In genomic region chr1:40073062-40073461, GRCh38 we compare ENCODE assay signal across 20 cellular contexts. TPM values are rescaled to one million over a fixed set of nuclear protein-coding genes. Genes with fewer than 3 reads are reported as not detected.
DNase-seq lines count a peak whose midpoint lies in the region; ATAC-seq, FAIRE-seq and TF ChIP-seq lines count a peak whose summit lies in the region.
"Had no signal": no experiment of that assay in that cellular context is flagged by ENCODE, and none has a peak within 500 bp of the region (broad histone marks: within the 10 kb centered on the region; RNA-seq: fewer than 3 reads in every experiment).

No MANE protein-coding gene starts in this region.

- H3K27ac Mint-ChIP-seq in MCF 10A (ENCODE audit: low read depth, unreplicated experiment): no peak overlapping the region
- H3K27ac Mint-ChIP-seq in central memory CD8-positive, alpha-beta T cell (ENCODE audit: low read depth): peak overlapping the region; percentile 16
- H3K27ac Mint-ChIP-seq: mesothelial cell of epicardium, neural progenitor cell had no signal

- H3K27me3 Mint-ChIP-seq in MCF 10A (ENCODE audit: insufficient read depth, unreplicated experiment): no peaks in the 10 kb centered on the region
- H3K27me3 Mint-ChIP-seq in central memory CD8-positive, alpha-beta T cell: no peaks in the 10 kb centered on the region

- H3K36me3 Mint-ChIP-seq in MCF 10A (ENCODE audit: insufficient read depth, unreplicated experiment): peaks cover 78% of the 10 kb centered on the region
- H3K36me3 Mint-ChIP-seq in central memory CD8-positive, alpha-beta T cell (ENCODE audit: insufficient read depth): peaks cover 61% of the 10 kb centered on the region

- POLR2A ChIA-PET in MCF 10A (lab: Yijun Ruan, JAX) (interaction anchor here (0.9 kb wide), 1 partner anchor 13 kb away, joined by 3 read pairs; no protein-coding TSS in a partner anchor), OCI-LY7 (lab: Charles Lee) (no interaction called here)

- no peaks in the 10 kb centered on the region for H3K27me3 ChIP-seq in breast epithelium
- no peaks in the 10 kb centered on the region for H3K27me3 ChIP-seq in thymus (ENCODE audit: control insufficient read depth, insufficient read depth)
- no peaks in the 10 kb centered on the region for H3K27me3 ChIP-seq in pancreas
- H3K27me3 ChIP-seq: ascending aorta, neural progenitor cell, Peyer's patch, SJSA1 had no signal

- no peak overlapping the region for H3K4me3 Mint-ChIP-seq in MCF 10A (ENCODE audit: unreplicated experiment)
- H3K4me3 Mint-ChIP-seq in central memory CD8-positive, alpha-beta T cell: no peak overlapping the region
- H3K4me3 Mint-ChIP-seq: H9, mesothelial cell of epicardium, neural progenitor cell, WTC11 had no signal

- no peak for TF ChIP-seq POLR2A in breast epithelium (IDR thresholded peaks at IDR 0.05)

- no peak for ATAC-seq in central memory CD8-positive, alpha-beta T cell (replicated peaks; ENCODE audit: extremely low read depth, poor library complexity, severe bottlenecking)
- ATAC-seq in GM18868 (IDR thresholded peaks at IDR 0.05; ENCODE audit: unreplicated experiment) (no peak), pancreas (no peak)
- ATAC-seq: WTC11 had no signal

- CTCF ChIA-PET in MCF 10A (lab: Yijun Ruan, JAX) (no interaction called here), OCI-LY7 (lab: Charles Lee; ENCODE audit: unreplicated experiment) (no interaction called here)

- H3K36me3 ChIP-seq in breast epithelium (no peaks in the 10 kb centered on the region), OCI-LY7 (ENCODE audit: insufficient read depth, low read length) (peaks cover 96% of the 10 kb centered on the region), thymus (ENCODE audit: control insufficient read depth, insufficient read depth) (peaks cover 61% of the 10 kb centered on the region), pancreas (peaks cover 0 to 66% (median 32%) of the 10 kb centered on the region in 3 donors)
- H3K36me3 ChIP-seq: neural progenitor cell had no signal

- H3K27ac ChIP-seq in breast epithelium (no peak overlapping the region), OCI-LY7 (ENCODE audit: low read depth, low read length, poor library complexity, severe bottlenecking) (no peak overlapping the region), thymus (ENCODE audit: low read depth) (peak overlapping the region; percentile 31), pancreas (no peak overlapping the region)
- H3K27ac ChIP-seq: ascending aorta, neural progenitor cell, Peyer's patch, SJSA1 had no signal

- no peak overlapping the region for H2AFZ ChIP-seq in OCI-LY7 (ENCODE audit: low read length)
- H2AFZ ChIP-seq: neural progenitor cell had no signal

- 93% methylated on average over 4 of the region's 4 CpGs for WGBS in thymus
- 87 to 92% methylated on average over 4 of the region's 4 CpGs for WGBS in pancreas, 2 donors

- DNase-seq in MCF 10A (ENCODE audit: unreplicated experiment) (no peak), breast epithelium (ENCODE audit: low spot score in 2 of 2) (no peak), OCI-LY7 (ENCODE audit: low spot score) (no peak), DMS53 treated with DMSO at 0.1 percent for 48 hours (lab: John Stamatoyannopoulos, UW; ENCODE audit: unreplicated experiment) (no peak), pancreas (no peak)
- DNase-seq in central memory CD8-positive, alpha-beta T cell (ENCODE audit: low spot score in 2 of 2): no peak
- DNase-seq: activated effector memory CD4-positive, alpha-beta T cell treated with anti-CD3 and anti-CD28 coated beads, Interleukin-2, amount 50 U/mL, for 16 hours; effector CD8-positive, alpha-beta T cell; H9; NCI-H187; NCI-H226; Peyer's patch; stimulated activated CD8-positive, alpha-beta memory T cell treated with anti-CD3 and anti-CD28 coated beads, Interleukin-4, amount 100 ng/mL, for 48 hours had no signal

- H3K4me1 Mint-ChIP-seq in MCF 10A (ENCODE audit: insufficient read depth, unreplicated experiment): peaks cover 13% of the 10 kb centered on the region
- peaks cover 5% of the 10 kb centered on the region for H3K4me1 Mint-ChIP-seq in central memory CD8-positive, alpha-beta T cell
- H3K4me1 Mint-ChIP-seq: H9, mesothelial cell of epicardium, neural progenitor cell, WTC11 had no signal

- intact Hi-C loops in MCF 10A (cut with micrococcal nuclease): no loop called here
- intact Hi-C loops in breast epithelium (cut with DNase I; ENCODE audit: low total_unique reads): loop anchor here (5.0 kb wide), 1 partner anchor 441 kb away; no protein-coding TSS in a partner anchor
- intact Hi-C loops in OCI-LY7 (cut with micrococcal nuclease; ENCODE audit: unreplicated experiment): no loop called here
- intact Hi-C loops in pancreas (cut with DNase I): no loop called here

- H3K4me1 ChIP-seq in breast epithelium (no peaks in the 10 kb centered on the region), OCI-LY7 (ENCODE audit: insufficient read depth, low read length, poor library complexity, severe bottlenecking) (no peaks in the 10 kb centered on the region), thymus (ENCODE audit: control insufficient read depth, insufficient read depth, low read length) (peaks cover 3% of the 10 kb centered on the region), pancreas (no peaks in the 10 kb centered on the region)
- H3K4me1 ChIP-seq: ascending aorta, neural progenitor cell had no signal

- no peaks in the 10 kb centered on the region for H3K9me3 Mint-ChIP-seq in MCF 10A (ENCODE audit: unreplicated experiment)
- H3K9me3 Mint-ChIP-seq in central memory CD8-positive, alpha-beta T cell: no peaks in the 10 kb centered on the region
- H3K9me3 Mint-ChIP-seq: H9, mesothelial cell of epicardium, neural progenitor cell, WTC11 had no signal

- H3K4me3 ChIP-seq in breast epithelium (no peak overlapping the region), OCI-LY7 (ENCODE audit: low read depth, low read length, poor library complexity, severe bottlenecking) (no peak overlapping the region), thymus (ENCODE audit: low read length) (no peak overlapping the region), pancreas (no peak overlapping the region)
- H3K4me3 ChIP-seq: ascending aorta, neural progenitor cell, Peyer's patch, SJSA1 had no signal

- no peaks in the 10 kb centered on the region for H3K9me3 ChIP-seq in breast epithelium
- no peaks in the 10 kb centered on the region for H3K9me3 ChIP-seq in OCI-LY7 (ENCODE audit: low read length)
- H3K9me3 ChIP-seq in thymus (ENCODE audit: control insufficient read depth): no peaks in the 10 kb centered on the region
- H3K9me3 ChIP-seq in pancreas: no peaks in the 10 kb centered on the region
- H3K9me3 ChIP-seq: ascending aorta, Peyer's patch, SJSA1 had no signal

- H3K4me2 ChIP-seq in OCI-LY7 (ENCODE audit: low read length): no peak overlapping the region
- H3K4me2 ChIP-seq: neural progenitor cell had no signal

- no peaks in the 10 kb centered on the region for H3K9me2 ChIP-seq in OCI-LY7 (ENCODE audit: insufficient read depth, low read length)

- no peak for FAIRE-seq in pancreas (lab: Jason Lieb, UNC)

- H4K20me1 ChIP-seq in OCI-LY7 (ENCODE audit: insufficient read depth, low read length): no peaks in the 10 kb centered on the region

- no peaks in the 10 kb centered on the region for H3K79me2 ChIP-seq in OCI-LY7 (ENCODE audit: insufficient read depth, low read depth, low read length)

- BruUV-seq in MCF 10A (replicated peaks; lab: Mats Ljungman, UMichigan) (TSS peak; percentile 87), OCI-LY7 (replicated peaks; lab: Mats Ljungman, UMichigan) (TSS peak; percentile 83)

- TF ChIP-seq CTCF in MCF 10A (IDR thresholded peaks at IDR 0.05; ENCODE audit: unreplicated experiment) (no peak), breast epithelium (IDR thresholded peaks at IDR 0.05) (no peak), OCI-LY7 (conservative IDR thresholded peaks at IDR 0.05; ENCODE audit: low read length) (no peak), pancreas (IDR thresholded peaks at IDR 0.05) (no peak)

RNA-seq across cellular contexts. Expression of gene PPT1, which starts 24.0 kb away (rescaled TPM):
- total RNA-seq in MCF 10A (2022) (55.4 and 56.4 TPM in 2 replicates), breast epithelium (100 to 1,000 TPM in 2 of 3 donors, 10 to 100 TPM in 1; 84.0 to 126 (median 108) TPM), OCI-LY7 (2022) (66.5 and 75.4 TPM in 2 replicates), pancreas (10 to 100 TPM; 20.1 to 74.1 (median 32.2) TPM)
- 49.7 and 55.9 TPM in 2 replicates for total RNA-seq in OCI-LY7 (2014; rRNA removed; shearing (Covaris generic))
- polyA plus RNA-seq in thymus (97.3 TPM), pancreas (10 to 100 TPM; 21.3 to 50.5 TPM)

RNA-seq across cellular contexts. Expression of gene CAP1, which starts 32.5 kb away (rescaled TPM):
- total RNA-seq in MCF 10A (2022): 297 and 339 TPM in 2 replicates
- 100 to 1,000 TPM; 244 to 285 (median 244) TPM for total RNA-seq in breast epithelium
- 184 and 193 TPM in 2 replicates for total RNA-seq in OCI-LY7 (2014; rRNA removed; shearing (Covaris generic))
- 276 and 296 TPM in 2 replicates for total RNA-seq in OCI-LY7 (2022)
- polyA plus RNA-seq in thymus: 202 TPM
- 100 to 1,000 TPM in 2 of 6 donors, 10 to 100 TPM in 4; 40.7 to 146 (median 69.5) TPM for total RNA-seq in pancreas
- 10 to 100 TPM; 28.5 to 53.2 TPM for polyA plus RNA-seq in pancreas
